1 cellular context compared by ENCODE assay signal in the genomic region with DNA sequence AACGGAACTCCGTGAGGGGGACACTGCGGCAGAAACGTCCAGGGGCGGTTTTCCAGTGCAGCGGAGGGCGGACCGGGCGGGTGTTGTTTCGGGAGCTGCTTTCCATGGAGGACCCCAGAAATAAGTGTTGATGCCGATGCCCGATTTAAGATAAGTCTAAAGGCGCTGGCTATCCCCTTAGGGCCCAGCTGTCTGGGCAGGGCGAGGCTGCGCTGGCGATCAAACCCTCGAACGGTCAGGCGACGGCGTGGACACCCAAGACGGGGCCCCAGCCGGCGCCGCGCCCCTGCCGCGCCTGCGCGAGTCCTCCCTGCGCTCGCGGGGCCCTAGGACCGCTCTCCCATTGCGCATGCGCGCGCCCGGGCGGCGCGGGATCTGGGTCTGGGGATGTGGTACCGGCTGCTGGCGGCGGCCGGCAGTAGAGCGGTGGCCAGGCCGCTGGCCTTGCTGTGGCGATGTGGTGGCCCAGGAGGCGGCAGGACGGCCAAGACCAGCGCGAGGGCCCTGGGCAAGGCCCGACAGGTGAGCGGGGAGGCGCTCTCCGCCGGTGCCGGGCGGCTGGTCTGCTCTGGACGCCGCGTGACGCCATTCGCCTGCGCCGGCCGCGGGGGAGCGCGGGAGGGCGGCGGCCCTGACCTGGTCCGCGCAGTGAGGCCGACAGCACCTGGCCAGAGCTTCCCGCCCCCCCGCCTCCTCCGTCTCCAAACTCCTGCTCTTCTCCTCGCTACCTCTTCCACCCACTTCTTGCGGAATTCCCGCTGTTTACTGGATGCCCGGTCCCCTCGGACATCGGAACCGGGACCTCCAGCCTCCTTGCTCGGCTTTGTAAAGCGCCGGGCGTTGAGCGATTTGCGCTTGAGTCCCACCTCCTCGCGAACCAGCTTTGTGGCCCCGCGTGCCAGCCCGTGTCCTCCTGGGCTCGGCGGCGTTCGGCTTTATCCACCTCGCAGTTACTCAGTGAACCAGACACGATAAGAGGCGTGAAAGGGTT.
TF ChIP-seq lines count a peak whose summit lies in the region.

No MANE protein-coding gene starts in this region.

TF ChIP-seq in K562, 482 proteins besides CTCF, POLR2A, EP300 and RAD21 (continued from another document and continues in another):
- TF ChIP-seq ZBTB49 (CRISPR knock-in tag; IDR thresholded peaks at IDR 0.05; ENCODE audit: borderline replicate concordance) (0 out of 2 replicates have a peak, but pooled peaks have one; percentile 12), YY1 (IDR thresholded peaks at IDR 0.05; ENCODE audit: borderline replicate concordance in 1 of 3, control insufficient read depth in 1 of 3, extremely low read depth in 1 of 3, insufficient read depth in 3 of 3, insufficient read length in 1 of 3, insufficient replicate concordance in 2 of 3, low read depth in 1 of 3, low read length in 2 of 3) (peak in 2 of 3 experiments; percentile 77 to 81), SRSF7 (optimal IDR thresholded peaks at IDR 0.05; ENCODE audit: low read depth, low read length) (no peak), ZKSCAN1 (IDR thresholded peaks at IDR 0.05; ENCODE audit: low read depth, low read length) (peak; percentile 62), EP400 (IDR thresholded peaks at IDR 0.05) (peak; percentile 95), ZFP30 (CRISPR knock-in tag; IDR thresholded peaks at IDR 0.05; ENCODE audit: borderline replicate concordance) (no peak), SUPT5H (IDR thresholded peaks at IDR 0.05) (peak; percentile 95), RHOXF2B (CRISPR knock-in tag; conservative IDR thresholded peaks at IDR 0.05) (no peak), SP1 (CRISPR knock-in tag; IDR thresholded peaks at IDR 0.05) (peak; percentile 44; the same call in 1 of the 2 replicates), RUNX1 (IDR thresholded peaks at IDR 0.05; ENCODE audit: low read depth) (no peak), FIP1L1 (IDR thresholded peaks at IDR 0.05; ENCODE audit: low read depth, low read length, poor library complexity, severe bottlenecking) (peak; percentile 45), CCNT2 (IDR thresholded peaks at IDR 0.05; ENCODE audit: borderline replicate concordance, extremely low read depth, insufficient read length, low read depth, low read length) (peak; percentile 69), NR2C1 (IDR thresholded peaks at IDR 0.05) (no peak), NR2C1 (tag; IDR thresholded peaks at IDR 0.05) (no peak), MTF1 (CRISPR knock-in tag; IDR thresholded peaks at IDR 0.05; ENCODE audit: borderline replicate concordance) (no peak), MAZ (CRISPR knock-in tag; conservative IDR thresholded peaks at IDR 0.05 in 1 of 2, IDR thresholded peaks at IDR 0.05 in 1 of 2) (peak; percentile 70 to 92; a peak in 3 of 4 replicates), TAF15 (IDR thresholded peaks at IDR 0.05; ENCODE audit: low read depth, low read length) (no peak), TCF3 (CRISPR knock-in tag; IDR thresholded peaks at IDR 0.05) (peak; percentile 40), ZBTB43 (CRISPR knock-in tag; IDR thresholded peaks at IDR 0.05) (no peak; the same call in 1 of the 2 replicates), ZNF444 (CRISPR knock-in tag; IDR thresholded peaks at IDR 0.05) (no peak), MEIS2 (IDR thresholded peaks at IDR 0.05; ENCODE audit: partially characterized antibody) (peak; percentile 98), KDM2B (CRISPR knock-in tag; IDR thresholded peaks at IDR 0.05) (peak; percentile 98), PHF20 (IDR thresholded peaks at IDR 0.05; ENCODE audit: partially characterized antibody) (peak; percentile 95), NELFE (IDR thresholded peaks at IDR 0.05; ENCODE audit: insufficient read depth, insufficient read length) (peak; percentile 42), TBP (optimal IDR thresholded peaks at IDR 0.05; ENCODE audit: low read depth, low read length) (peak; percentile 82), ZNF561 (CRISPR knock-in tag; conservative IDR thresholded peaks at IDR 0.05) (no peak), HNRNPK (IDR thresholded peaks at IDR 0.05; ENCODE audit: low read depth, low read length, poor library complexity, severe bottlenecking) (peak; percentile 34), POLR2G (IDR thresholded peaks at IDR 0.05; ENCODE audit: low read depth, low read length) (peak; percentile 95), NFATC3 (IDR thresholded peaks at IDR 0.05) (peak; percentile 99)
- TF ChIP-seq, protein P1, sequence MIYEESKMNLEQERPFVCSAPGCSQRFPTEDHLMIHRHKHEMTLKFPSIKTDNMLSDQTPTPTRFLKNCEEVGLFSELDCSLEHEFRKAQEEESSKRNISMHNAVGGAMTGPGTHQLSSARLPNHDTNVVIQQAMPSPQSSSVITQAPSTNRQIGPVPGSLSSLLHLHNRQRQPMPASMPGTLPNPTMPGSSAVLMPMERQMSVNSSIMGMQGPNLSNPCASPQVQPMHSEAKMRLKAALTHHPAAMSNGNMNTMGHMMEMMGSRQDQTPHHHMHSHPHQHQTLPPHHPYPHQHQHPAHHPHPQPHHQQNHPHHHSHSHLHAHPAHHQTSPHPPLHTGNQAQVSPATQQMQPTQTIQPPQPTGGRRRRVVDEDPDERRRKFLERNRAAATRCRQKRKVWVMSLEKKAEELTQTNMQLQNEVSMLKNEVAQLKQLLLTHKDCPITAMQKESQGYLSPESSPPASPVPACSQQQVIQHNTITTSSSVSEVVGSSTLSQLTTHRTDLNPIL (CRISPR knock-in tag; IDR thresholded peaks at IDR 0.05): no peak
- TF ChIP-seq, protein P2, sequence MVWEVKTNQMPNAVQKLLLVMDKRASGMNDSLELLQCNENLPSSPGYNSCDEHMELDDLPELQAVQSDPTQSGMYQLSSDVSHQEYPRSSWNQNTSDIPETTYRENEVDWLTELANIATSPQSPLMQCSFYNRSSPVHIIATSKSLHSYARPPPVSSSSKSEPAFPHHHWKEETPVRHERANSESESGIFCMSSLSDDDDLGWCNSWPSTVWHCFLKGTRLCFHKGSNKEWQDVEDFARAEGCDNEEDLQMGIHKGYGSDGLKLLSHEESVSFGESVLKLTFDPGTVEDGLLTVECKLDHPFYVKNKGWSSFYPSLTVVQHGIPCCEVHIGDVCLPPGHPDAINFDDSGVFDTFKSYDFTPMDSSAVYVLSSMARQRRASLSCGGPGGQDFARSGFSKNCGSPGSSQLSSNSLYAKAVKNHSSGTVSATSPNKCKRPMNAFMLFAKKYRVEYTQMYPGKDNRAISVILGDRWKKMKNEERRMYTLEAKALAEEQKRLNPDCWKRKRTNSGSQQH (CRISPR knock-in tag; IDR thresholded peaks at IDR 0.05): no peak
- TF ChIP-seq, protein P3, sequence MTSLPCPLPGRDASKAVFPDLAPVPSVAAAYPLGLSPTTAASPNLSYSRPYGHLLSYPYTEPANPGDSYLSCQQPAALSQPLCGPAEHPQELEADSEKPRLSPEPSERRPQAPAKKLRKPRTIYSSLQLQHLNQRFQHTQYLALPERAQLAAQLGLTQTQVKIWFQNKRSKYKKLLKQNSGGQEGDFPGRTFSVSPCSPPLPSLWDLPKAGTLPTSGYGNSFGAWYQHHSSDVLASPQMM (CRISPR knock-in tag; IDR thresholded peaks at IDR 0.05): no peak
- TF ChIP-seq, protein P4, sequence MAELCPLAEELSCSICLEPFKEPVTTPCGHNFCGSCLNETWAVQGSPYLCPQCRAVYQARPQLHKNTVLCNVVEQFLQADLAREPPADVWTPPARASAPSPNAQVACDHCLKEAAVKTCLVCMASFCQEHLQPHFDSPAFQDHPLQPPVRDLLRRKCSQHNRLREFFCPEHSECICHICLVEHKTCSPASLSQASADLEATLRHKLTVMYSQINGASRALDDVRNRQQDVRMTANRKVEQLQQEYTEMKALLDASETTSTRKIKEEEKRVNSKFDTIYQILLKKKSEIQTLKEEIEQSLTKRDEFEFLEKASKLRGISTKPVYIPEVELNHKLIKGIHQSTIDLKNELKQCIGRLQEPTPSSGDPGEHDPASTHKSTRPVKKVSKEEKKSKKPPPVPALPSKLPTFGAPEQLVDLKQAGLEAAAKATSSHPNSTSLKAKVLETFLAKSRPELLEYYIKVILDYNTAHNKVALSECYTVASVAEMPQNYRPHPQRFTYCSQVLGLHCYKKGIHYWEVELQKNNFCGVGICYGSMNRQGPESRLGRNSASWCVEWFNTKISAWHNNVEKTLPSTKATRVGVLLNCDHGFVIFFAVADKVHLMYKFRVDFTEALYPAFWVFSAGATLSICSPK (IDR thresholded peaks at IDR 0.05; ENCODE audit: borderline replicate concordance): no peak
- TF ChIP-seq, protein P5, sequence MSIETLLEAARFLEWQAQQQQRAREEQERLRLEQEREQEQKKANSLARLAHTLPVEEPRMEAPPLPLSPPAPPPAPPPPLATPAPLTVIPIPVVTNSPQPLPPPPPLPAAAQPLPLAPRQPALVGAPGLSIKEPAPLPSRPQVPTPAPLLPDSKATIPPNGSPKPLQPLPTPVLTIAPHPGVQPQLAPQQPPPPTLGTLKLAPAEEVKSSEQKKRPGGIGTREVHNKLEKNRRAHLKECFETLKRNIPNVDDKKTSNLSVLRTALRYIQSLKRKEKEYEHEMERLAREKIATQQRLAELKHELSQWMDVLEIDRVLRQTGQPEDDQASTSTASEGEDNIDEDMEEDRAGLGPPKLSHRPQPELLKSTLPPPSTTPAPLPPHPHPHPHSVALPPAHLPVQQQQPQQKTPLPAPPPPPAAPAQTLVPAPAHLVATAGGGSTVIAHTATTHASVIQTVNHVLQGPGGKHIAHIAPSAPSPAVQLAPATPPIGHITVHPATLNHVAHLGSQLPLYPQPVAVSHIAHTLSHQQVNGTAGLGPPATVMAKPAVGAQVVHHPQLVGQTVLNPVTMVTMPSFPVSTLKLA (conservative IDR thresholded peaks at IDR 0.05): peak; percentile 87 to 92
- TF ChIP-seq, protein P6, sequence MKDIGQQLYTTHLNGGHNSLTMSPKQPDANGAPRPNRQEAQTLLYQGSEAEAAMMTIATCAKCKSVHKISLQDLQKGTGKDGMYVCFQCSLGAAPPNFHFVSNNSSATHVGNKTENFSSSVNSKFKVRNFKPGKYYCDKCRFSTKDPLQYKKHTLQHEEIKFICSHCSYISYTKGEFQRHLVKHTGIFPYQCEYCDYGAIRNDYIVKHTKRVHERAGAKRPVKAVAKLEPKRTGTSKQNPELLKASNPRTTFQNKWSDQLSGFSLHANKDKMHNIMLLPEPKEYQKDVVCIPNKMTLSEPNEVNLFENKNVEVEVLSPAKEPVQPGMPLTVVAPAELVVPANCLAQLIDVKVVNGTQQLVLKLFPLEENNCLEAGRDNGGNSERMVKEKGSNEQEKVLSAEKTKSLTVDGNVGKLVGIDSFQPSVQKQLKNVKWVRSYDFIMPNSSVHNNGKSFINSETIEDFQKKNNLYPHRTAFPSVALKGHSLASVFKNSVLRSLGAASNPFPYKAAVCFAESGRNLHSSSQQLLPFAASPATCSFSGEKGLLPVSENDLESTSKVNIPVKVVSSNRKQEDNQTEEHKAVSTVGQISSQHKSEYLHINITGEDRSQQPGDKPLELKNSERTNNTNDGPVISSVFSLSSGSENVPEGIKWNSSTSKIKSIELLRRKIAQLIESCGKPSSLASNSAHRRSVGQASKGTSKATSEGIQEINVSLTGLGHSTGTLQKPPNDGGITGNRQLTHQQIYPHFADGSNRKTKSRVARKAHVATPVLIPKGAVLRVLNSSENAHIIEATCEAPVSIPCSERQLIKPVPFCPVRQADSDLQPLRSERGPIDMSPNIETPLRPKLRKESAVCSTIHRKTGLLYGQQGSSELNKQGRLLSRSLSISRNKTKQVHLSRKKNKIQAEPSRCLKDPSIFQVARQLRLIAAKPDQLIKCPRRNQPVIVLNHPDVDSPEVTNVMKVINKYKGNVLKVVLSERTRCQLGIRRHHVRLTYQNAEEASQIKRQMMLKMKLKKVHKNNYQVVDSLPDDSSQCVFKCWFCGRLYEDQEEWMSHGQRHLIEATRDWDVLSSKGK (CRISPR knock-in tag; IDR thresholded peaks at IDR 0.05): no peak
- TF ChIP-seq, protein P7, sequence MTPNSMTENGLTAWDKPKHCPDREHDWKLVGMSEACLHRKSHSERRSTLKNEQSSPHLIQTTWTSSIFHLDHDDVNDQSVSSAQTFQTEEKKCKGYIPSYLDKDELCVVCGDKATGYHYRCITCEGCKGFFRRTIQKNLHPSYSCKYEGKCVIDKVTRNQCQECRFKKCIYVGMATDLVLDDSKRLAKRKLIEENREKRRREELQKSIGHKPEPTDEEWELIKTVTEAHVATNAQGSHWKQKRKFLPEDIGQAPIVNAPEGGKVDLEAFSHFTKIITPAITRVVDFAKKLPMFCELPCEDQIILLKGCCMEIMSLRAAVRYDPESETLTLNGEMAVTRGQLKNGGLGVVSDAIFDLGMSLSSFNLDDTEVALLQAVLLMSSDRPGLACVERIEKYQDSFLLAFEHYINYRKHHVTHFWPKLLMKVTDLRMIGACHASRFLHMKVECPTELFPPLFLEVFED (CRISPR knock-in tag; conservative IDR thresholded peaks at IDR 0.05): no peak
- TF ChIP-seq, protein P8, sequence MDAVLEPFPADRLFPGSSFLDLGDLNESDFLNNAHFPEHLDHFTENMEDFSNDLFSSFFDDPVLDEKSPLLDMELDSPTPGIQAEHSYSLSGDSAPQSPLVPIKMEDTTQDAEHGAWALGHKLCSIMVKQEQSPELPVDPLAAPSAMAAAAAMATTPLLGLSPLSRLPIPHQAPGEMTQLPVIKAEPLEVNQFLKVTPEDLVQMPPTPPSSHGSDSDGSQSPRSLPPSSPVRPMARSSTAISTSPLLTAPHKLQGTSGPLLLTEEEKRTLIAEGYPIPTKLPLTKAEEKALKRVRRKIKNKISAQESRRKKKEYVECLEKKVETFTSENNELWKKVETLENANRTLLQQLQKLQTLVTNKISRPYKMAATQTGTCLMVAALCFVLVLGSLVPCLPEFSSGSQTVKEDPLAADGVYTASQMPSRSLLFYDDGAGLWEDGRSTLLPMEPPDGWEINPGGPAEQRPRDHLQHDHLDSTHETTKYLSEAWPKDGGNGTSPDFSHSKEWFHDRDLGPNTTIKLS (IDR thresholded peaks at IDR 0.05; ENCODE audit: borderline replicate concordance, low read depth): peak; percentile 72
